Comparison of ENCODE assay signal across 18 cellular contexts in genomic region chr10:119335671-119336353, GRCh38.
DNase-seq lines count a peak whose midpoint lies in the region; ATAC-seq, FAIRE-seq and TF ChIP-seq lines count a peak whose summit lies in the region.
"Had no signal": no experiment of that assay in that cellular context is flagged by ENCODE, and none has a peak within 500 bp of the region (broad histone marks: within the 10 kb centered on the region; RNA-seq: fewer than 3 reads in every experiment).

No MANE protein-coding gene starts in this region.

- ATAC-seq in T-helper 17 cell (no peak), esophagus mucosa (peak; percentile 22), lower lobe of right lung (peak; percentile 9), GM21717 (IDR thresholded peaks at IDR 0.05; ENCODE audit: unreplicated experiment) (no peak), GM21825 (IDR thresholded peaks at IDR 0.05; ENCODE audit: unreplicated experiment) (no peak)
- no peak for ATAC-seq in stimulated activated naive CD8-positive, alpha-beta T cell treated with anti-CD3 and anti-CD28 coated beads, Interleukin-15, amount 100 ng/mL, for 72 hours

- H3K9me3 ChIP-seq in T-helper 17 cell (ENCODE audit: control insufficient read depth, low read length, poor library complexity, severe bottlenecking): no peaks in the 10 kb centered on the region
- no peaks in the 10 kb centered on the region for H3K9me3 ChIP-seq in lower lobe of right lung
- H3K9me3 ChIP-seq: suprapubic skin had no signal

- H3K27ac ChIP-seq in lower lobe of right lung: peak overlapping the region; percentile 31
- H3K27ac ChIP-seq: suprapubic skin had no signal

- peaks cover 3% of the 10 kb centered on the region for H3K36me3 Mint-ChIP-seq in T-helper 17 cell (ENCODE audit: low read depth)

- no peaks in the 10 kb centered on the region for H3K27me3 ChIP-seq in lower lobe of right lung (ENCODE audit: low read depth)
- H3K27me3 ChIP-seq: suprapubic skin had no signal

- no peak overlapping the region for H3K4me3 ChIP-seq in lower lobe of right lung
- H3K4me3 ChIP-seq: suprapubic skin had no signal

- intact Hi-C loops in lower lobe of right lung (cut with DNase I): no loop called here

- peaks cover 21% of the 10 kb centered on the region for H3K4me1 ChIP-seq in lower lobe of right lung
- H3K4me1 ChIP-seq: suprapubic skin had no signal

- H3K4me3 Mint-ChIP-seq in T-helper 17 cell: no peak overlapping the region
- H3K4me3 Mint-ChIP-seq in stimulated activated naive CD8-positive, alpha-beta T cell treated with anti-CD3 and anti-CD28 coated beads, Interleukin-15, amount 100 ng/mL, for 72 hours: no peak overlapping the region
- H3K4me3 Mint-ChIP-seq: activated naive CD4-positive, alpha-beta T cell treated with anti-CD3 and anti-CD28 coated beads for 36 hours; B cell; T-helper 1 cell treated with Interleukin-12 subunit alpha and Interleukin-12 subunit beta and Interleukin-4 antibody, amounts not matched to agents 30 μg/mL and 1 μg/mL, for 36 hours had no signal

- no peak for TF ChIP-seq CTCF in lower lobe of right lung (IDR thresholded peaks at IDR 0.05)

- H3K27me3 Mint-ChIP-seq in T-helper 17 cell: no peaks in the 10 kb centered on the region
- no peaks in the 10 kb centered on the region for H3K27me3 Mint-ChIP-seq in stimulated activated naive CD8-positive, alpha-beta T cell treated with anti-CD3 and anti-CD28 coated beads, Interleukin-15, amount 100 ng/mL, for 72 hours
- H3K27me3 Mint-ChIP-seq: B cell had no signal

- no peaks in the 10 kb centered on the region for H3K9me3 Mint-ChIP-seq in stimulated activated naive CD8-positive, alpha-beta T cell treated with anti-CD3 and anti-CD28 coated beads, Interleukin-15, amount 100 ng/mL, for 72 hours
- H3K9me3 Mint-ChIP-seq: activated naive CD4-positive, alpha-beta T cell treated with anti-CD3 and anti-CD28 coated beads for 36 hours; T-helper 1 cell treated with Interleukin-12 subunit alpha and Interleukin-12 subunit beta and Interleukin-4 antibody, amounts not matched to agents 30 μg/mL and 1 μg/mL, for 36 hours had no signal

- H3K36me3 ChIP-seq in lower lobe of right lung: peaks cover 12% of the 10 kb centered on the region

- DNase-seq in T-helper 17 cell: no peak
- no peak for DNase-seq in lower lobe of right lung
- peak; percentile 41 for DNase-seq in pulmonary artery endothelial cell (ENCODE audit: low read depth, low spot score)
- DNase-seq in frontal cortex (ENCODE audit: low spot score in 2 of 2): no peak
- no peak for DNase-seq in stimulated activated naive CD8-positive, alpha-beta T cell treated with anti-CD3 and anti-CD28 coated beads, Interleukin-15, amount 100 ng/mL, for 72 hours
- DNase-seq: activated CD4-positive, CD25-positive, alpha-beta regulatory T cell treated with anti-CD3 and anti-CD28 coated beads, Interleukin-2, amount 50 U/mL, for 72 hours; activated naive CD4-positive, alpha-beta T cell treated with anti-CD3 and anti-CD28 coated beads for 36 hours; central memory CD4-positive, alpha-beta T cell; NCI-H2081 treated with DMSO at 0.1 percent for 48 hours; NCI-H774; occipital lobe had no signal

- H3K4me1 Mint-ChIP-seq in T-helper 17 cell: peaks cover 13% of the 10 kb centered on the region
- peaks cover 29% of the 10 kb centered on the region for H3K4me1 Mint-ChIP-seq in stimulated activated naive CD8-positive, alpha-beta T cell treated with anti-CD3 and anti-CD28 coated beads, Interleukin-15, amount 100 ng/mL, for 72 hours

- peak overlapping the region; percentile 16 for H3K27ac Mint-ChIP-seq in T-helper 17 cell
- H3K27ac Mint-ChIP-seq in stimulated activated naive CD8-positive, alpha-beta T cell treated with anti-CD3 and anti-CD28 coated beads, Interleukin-15, amount 100 ng/mL, for 72 hours: no peak overlapping the region
- H3K27ac Mint-ChIP-seq: activated naive CD4-positive, alpha-beta T cell treated with anti-CD3 and anti-CD28 coated beads for 36 hours; B cell; T-helper 1 cell treated with Interleukin-12 subunit alpha and Interleukin-12 subunit beta and Interleukin-4 antibody, amounts not matched to agents 30 μg/mL and 1 μg/mL, for 36 hours had no signal

- no peak for FAIRE-seq in frontal cortex (lab: Jason Lieb, UNC)
- FAIRE-seq: H1 had no signal

Comparison
In these comparisons a context has a peak if more than half of its experiments do, and no peak if none do; other contexts are left out.
1. ATAC-seq: peak in esophagus mucosa (single experiment) and lower lobe of right lung (2 of 2); none in T-helper 17 cell (single experiment), GM21717 (single experiment), stimulated activated naive CD8-positive, alpha-beta T cell treated with anti-CD3 and anti-CD28 coated beads, Interleukin-15, amount 100 ng/mL, for 72 hours (single experiment) and GM21825 (single experiment).